Comparison of ENCODE assay signal across 8 cellular contexts in the genomic region with DNA sequence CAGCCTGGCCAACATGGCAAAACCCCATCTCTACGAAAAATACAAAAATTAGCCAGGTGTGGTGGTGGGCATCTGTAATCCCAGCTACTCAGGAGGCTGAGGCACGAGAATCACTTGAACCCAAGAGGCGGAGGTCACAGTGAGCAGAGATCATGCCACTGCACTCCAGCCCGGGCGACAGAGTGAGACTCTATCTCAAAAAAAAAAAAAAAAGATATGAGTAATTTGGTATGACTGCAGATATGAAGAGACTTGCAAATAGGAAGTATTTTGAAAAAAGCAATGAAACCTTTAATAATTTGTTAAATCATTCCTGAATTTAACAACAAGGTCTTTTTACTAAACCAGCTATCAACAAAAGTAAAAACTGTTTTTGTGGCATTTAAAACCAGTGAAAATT. TPM values are rescaled to one million over a fixed set of nuclear protein-coding genes. Genes with fewer than 3 reads are reported as not detected.
A peak's percentile ranks its signal among the peaks of the same experiment; 100 is the strongest.
DNase-seq lines count a peak whose midpoint lies in the region; ATAC-seq and TF ChIP-seq lines count a peak whose summit lies in the region.
"Not testable (repeated sequence)": the region's sequence is repeated elsewhere in the genome, so short reads cannot be mapped to it uniquely, and the experiment has no call there.

No MANE protein-coding gene starts in this region.

- not testable (repeated sequence) for H3K79me1 ChIP-seq in mesenchymal stem cell (replicated peaks; ENCODE audit: low read length, poor library complexity, severe bottlenecking)

- H3K4ac ChIP-seq in mesenchymal stem cell (ENCODE audit: low read depth in 1 of 2, low read length in 2 of 2) = not testable (repeated sequence)

- peak overlapping the region; percentile 50 for H3K27ac Mint-ChIP-seq in activated naive CD8-positive, alpha-beta T cell treated with anti-CD3 and anti-CD28 coated beads for 36 hours
- peak overlapping the region; percentile 72 for H3K27ac Mint-ChIP-seq in central memory CD8-positive, alpha-beta T cell (ENCODE audit: low read depth)
- not testable (repeated sequence) for H3K27ac Mint-ChIP-seq in stimulated activated effector memory CD8-positive, alpha-beta T cell treated with anti-CD3 and anti-CD28 coated beads, Interleukin-12 subunit alpha, Interleukin-12 subunit beta, amount 100 ng/mL, for 72 hours

- not testable (repeated sequence) for H2BK12ac ChIP-seq in mesenchymal stem cell (ENCODE audit: low read length in 2 of 2)

- H3K4me1 ChIP-seq in Loucy (ENCODE audit: insufficient read depth, low read length, poor library complexity, severe bottlenecking) (peaks cover 35% of the 10 kb centered on the region), RWPE2 (ENCODE audit: insufficient read depth, poor library complexity, severe bottlenecking) (peaks cover 15% of the 10 kb centered on the region), foreskin keratinocyte (peaks cover 24% of the 10 kb centered on the region)
- not testable (repeated sequence) for H3K4me1 ChIP-seq in mesenchymal stem cell (ENCODE audit: control insufficient read depth, insufficient read depth, low read depth, low read length)

- not testable (repeated sequence) for H2AK5ac ChIP-seq in mesenchymal stem cell (ENCODE audit: low read length, severe bottlenecking)

- H2BK120ac ChIP-seq in mesenchymal stem cell (ENCODE audit: low read depth, low read length) = not testable (repeated sequence)

- peak overlapping the region; percentile 32 for H3K27ac ChIP-seq in RWPE2 (ENCODE audit: poor library complexity, severe bottlenecking)
- H3K27ac ChIP-seq in foreskin keratinocyte = peak overlapping the region; percentile 3
- H3K27ac ChIP-seq in mesenchymal stem cell (ENCODE audit: low read length, poor library complexity, severe bottlenecking) = not testable (repeated sequence)

- not testable (repeated sequence) for H3F3A ChIP-seq in Loucy (ENCODE audit: low read depth)

- WGBS in mesenchymal stem cell = 92% methylated on average over 4 of the region's 5 CpGs

- H2BK15ac ChIP-seq in mesenchymal stem cell (ENCODE audit: low read depth, poor library complexity, severe bottlenecking) = not testable (repeated sequence)

- peaks cover 49% of the 10 kb centered on the region for H3K4me1 Mint-ChIP-seq in activated naive CD8-positive, alpha-beta T cell treated with anti-CD3 and anti-CD28 coated beads for 36 hours
- peaks cover 75% of the 10 kb centered on the region for H3K4me1 Mint-ChIP-seq in central memory CD8-positive, alpha-beta T cell
- peaks cover 67% of the 10 kb centered on the region for H3K4me1 Mint-ChIP-seq in stimulated activated effector memory CD8-positive, alpha-beta T cell treated with anti-CD3 and anti-CD28 coated beads, Interleukin-12 subunit alpha, Interleukin-12 subunit beta, amount 100 ng/mL, for 72 hours

- not testable (repeated sequence) for H3K9me3 ChIP-seq in Loucy (ENCODE audit: insufficient read depth, low read depth, low read length); RWPE2 (ENCODE audit: severe bottlenecking); mesenchymal stem cell (ENCODE audit: control insufficient read depth, low read length)

- DNase-seq in RWPE2 (ENCODE audit: low spot score); activated naive CD8-positive, alpha-beta T cell treated with anti-CD3 and anti-CD28 coated beads for 36 hours; central memory CD8-positive, alpha-beta T cell (ENCODE audit: low spot score in 2 of 2); foreskin keratinocyte; mesenchymal stem cell; stimulated activated effector memory CD8-positive, alpha-beta T cell treated with anti-CD3 and anti-CD28 coated beads, Interleukin-12 subunit alpha, Interleukin-12 subunit beta, amount 100 ng/mL, for 72 hours (ENCODE audit: low spot score in 2 of 2): not testable (repeated sequence)

- not testable (repeated sequence) for H3K4me3 Mint-ChIP-seq in activated naive CD8-positive, alpha-beta T cell treated with anti-CD3 and anti-CD28 coated beads for 36 hours; central memory CD8-positive, alpha-beta T cell; stimulated activated effector memory CD8-positive, alpha-beta T cell treated with anti-CD3 and anti-CD28 coated beads, Interleukin-12 subunit alpha, Interleukin-12 subunit beta, amount 100 ng/mL, for 72 hours

- not testable (repeated sequence) for H3K27me3 Mint-ChIP-seq in activated naive CD8-positive, alpha-beta T cell treated with anti-CD3 and anti-CD28 coated beads for 36 hours; central memory CD8-positive, alpha-beta T cell

- peaks cover 18% of the 10 kb centered on the region for H3K9me3 Mint-ChIP-seq in activated naive CD8-positive, alpha-beta T cell treated with anti-CD3 and anti-CD28 coated beads for 36 hours
- H3K9me3 Mint-ChIP-seq in central memory CD8-positive, alpha-beta T cell; stimulated activated effector memory CD8-positive, alpha-beta T cell treated with anti-CD3 and anti-CD28 coated beads, Interleukin-12 subunit alpha, Interleukin-12 subunit beta, amount 100 ng/mL, for 72 hours: not testable (repeated sequence)

- H4K91ac ChIP-seq in mesenchymal stem cell (ENCODE audit: low read length) = not testable (repeated sequence)

- not testable (repeated sequence) for H3K27me3 ChIP-seq in Loucy (ENCODE audit: insufficient read depth, low read length, poor library complexity, severe bottlenecking); RWPE2 (ENCODE audit: insufficient read depth, poor library complexity, severe bottlenecking); foreskin keratinocyte; mesenchymal stem cell (ENCODE audit: control insufficient read depth in 1 of 2, insufficient read depth in 1 of 2, low read length in 2 of 2)

- H3K4me3 ChIP-seq in Loucy (ENCODE audit: low read length, poor library complexity, severe bottlenecking); RWPE2 (ENCODE audit: severe bottlenecking); mesenchymal stem cell (ENCODE audit: insufficient read depth in 1 of 2, low read depth in 1 of 2, low read length in 2 of 2): not testable (repeated sequence)

- H3K9me2 ChIP-seq in Loucy (replicated peaks; ENCODE audit: low read depth, low read length) = not testable (repeated sequence)

- ATAC-seq in GM18868 (IDR thresholded peaks at IDR 0.05; ENCODE audit: unreplicated experiment) (peak; percentile 50), foreskin keratinocyte (peak; percentile 48)
- ATAC-seq in RWPE2 (ENCODE audit: low read depth); central memory CD8-positive, alpha-beta T cell (replicated peaks; ENCODE audit: extremely low read depth, poor library complexity, severe bottlenecking): not testable (repeated sequence)
- peak; percentile 51 for ATAC-seq in stimulated activated effector memory CD8-positive, alpha-beta T cell treated with anti-CD3 and anti-CD28 coated beads, Interleukin-12 subunit alpha, Interleukin-12 subunit beta, amount 100 ng/mL, for 72 hours

- H4K8ac ChIP-seq in mesenchymal stem cell (ENCODE audit: low read length) = not testable (repeated sequence)

- not testable (repeated sequence) for H3K23ac ChIP-seq in mesenchymal stem cell (ENCODE audit: low read length in 2 of 2)

- not testable (repeated sequence) for H3K14ac ChIP-seq in mesenchymal stem cell (ENCODE audit: low read length in 2 of 2)

- H3K79me2 ChIP-seq in Loucy (ENCODE audit: insufficient read depth, low read length) = peaks cover 100% of the 10 kb centered on the region

- H2BK5ac ChIP-seq in mesenchymal stem cell (ENCODE audit: low read depth, low read length, poor library complexity, severe bottlenecking) = not testable (repeated sequence)

- H3K36me3 ChIP-seq in Loucy (ENCODE audit: insufficient read depth, low read length) (peaks cover 11% of the 10 kb centered on the region; the same call in 1 of the 2 replicates), RWPE2 (ENCODE audit: low read depth) (peaks cover 46% of the 10 kb centered on the region)
- H3K36me3 ChIP-seq in mesenchymal stem cell (ENCODE audit: control insufficient read depth in 1 of 2, insufficient read depth in 2 of 2, low read depth in 1 of 2, low read length in 2 of 2) = not testable (repeated sequence)

- peak overlapping the region; percentile 47 for H3K4me2 ChIP-seq in Loucy (ENCODE audit: low read depth, low read length, poor library complexity, severe bottlenecking)
- not testable (repeated sequence) for H3K4me2 ChIP-seq in mesenchymal stem cell (ENCODE audit: low read length, poor library complexity, severe bottlenecking)

- not testable (repeated sequence) for H3K9ac ChIP-seq in Loucy (ENCODE audit: low read depth, low read length, poor library complexity, severe bottlenecking)
- peak overlapping the region; percentile 11 for H3K9ac ChIP-seq in mesenchymal stem cell (ENCODE audit: low read length)

- TF ChIP-seq CTCF in Loucy (conservative IDR thresholded peaks at IDR 0.05; ENCODE audit: low read length); RWPE2 (IDR thresholded peaks at IDR 0.05; ENCODE audit: poor library complexity, severe bottlenecking); foreskin keratinocyte (conservative IDR thresholded peaks at IDR 0.05): not testable (repeated sequence)

- not testable (repeated sequence) for H3K18ac ChIP-seq in mesenchymal stem cell (ENCODE audit: low read depth in 1 of 2, low read length in 2 of 2)

- H3K36me3 Mint-ChIP-seq in activated naive CD8-positive, alpha-beta T cell treated with anti-CD3 and anti-CD28 coated beads for 36 hours = peaks cover 59% of the 10 kb centered on the region
- H3K36me3 Mint-ChIP-seq in central memory CD8-positive, alpha-beta T cell (ENCODE audit: insufficient read depth); stimulated activated effector memory CD8-positive, alpha-beta T cell treated with anti-CD3 and anti-CD28 coated beads, Interleukin-12 subunit alpha, Interleukin-12 subunit beta, amount 100 ng/mL, for 72 hours: not testable (repeated sequence)

- not testable (repeated sequence) for H2AFZ ChIP-seq in Loucy (ENCODE audit: low read length); mesenchymal stem cell (ENCODE audit: low read depth, low read length)

- H4K20me1 ChIP-seq in Loucy (ENCODE audit: insufficient read depth, low read length, poor library complexity, severe bottlenecking) = peaks cover 95% of the 10 kb centered on the region

RNA-seq across cellular contexts. Expression of a gene that starts 42.7 kb away (rescaled TPM):
- total RNA-seq in activated naive CD8-positive, alpha-beta T cell treated with anti-CD3 and anti-CD28 coated beads for 36 hours = 10 to 100 TPM; 33.0 to 34.2 TPM
- 92.4 and 96.0 TPM in 2 replicates for total RNA-seq in foreskin keratinocyte
- 34.6 and 37.2 TPM in 2 replicates for polyA plus RNA-seq in foreskin keratinocyte
- 61.0 TPM for polyA plus RNA-seq in mesenchymal stem cell (2013, experiment 1 of 2)
- polyA plus RNA-seq in mesenchymal stem cell (2013, experiment 2 of 2) = 59.5 TPM
